ENCODE assay signal across 26 cellular contexts in genomic region chr2:180461761-180462160, GRCh38.
DNase-seq lines count a peak whose midpoint lies in the region; ATAC-seq, FAIRE-seq and TF ChIP-seq lines count a peak whose summit lies in the region.
"Had no signal": no experiment of that assay in that cellular context is flagged by ENCODE, and none has a peak within 500 bp of the region (broad histone marks: within the 10 kb centered on the region; RNA-seq: fewer than 3 reads in every experiment).

No MANE protein-coding gene starts in this region.

- no peaks in the 10 kb centered on the region for H3K79me1 ChIP-seq in mesenchymal stem cell (replicated peaks; ENCODE audit: low read length, poor library complexity, severe bottlenecking)

- H3K27ac ChIP-seq in HepG2 (ENCODE audit: extremely low read length, insufficient read depth, low read length) = no peak overlapping the region
- no peak overlapping the region for H3K27ac ChIP-seq in right lobe of liver
- H3K27ac ChIP-seq in mesenchymal stem cell (ENCODE audit: low read length, poor library complexity, severe bottlenecking) = no peak overlapping the region
- H3K27ac ChIP-seq: BLaER1 had no signal

- H3K36me3 Mint-ChIP-seq in activated CD4-positive, alpha-beta memory T cell treated with anti-CD3 and anti-CD28 coated beads, Interleukin-2, amount 10 ng/mL, durations not matched to agents 7 days and 5 days (ENCODE audit: low read depth) = no peaks in the 10 kb centered on the region
- H3K36me3 Mint-ChIP-seq: CD14-positive monocyte; CD4-positive, alpha-beta memory T cell; CD4-positive, CD25-positive, alpha-beta regulatory T cell; CD8-positive, alpha-beta memory T cell had no signal

- no peaks in the 10 kb centered on the region for H3K36me3 ChIP-seq in HepG2 (replicated peaks in 1 of 2; ENCODE audit: control insufficient read depth in 1 of 2, insufficient read depth in 2 of 2, low read length in 2 of 2)
- H3K36me3 ChIP-seq in right lobe of liver = no peaks in the 10 kb centered on the region
- H3K36me3 ChIP-seq in bronchial epithelial cell (ENCODE audit: control insufficient read depth, insufficient read depth, low read length) = no peaks in the 10 kb centered on the region
- no peaks in the 10 kb centered on the region for H3K36me3 ChIP-seq in mesenchymal stem cell (ENCODE audit: control insufficient read depth in 1 of 2, insufficient read depth in 2 of 2, low read depth in 1 of 2, low read length in 2 of 2)
- H3K36me3 ChIP-seq: BE2C, BLaER1 had no signal

- no peak overlapping the region for H3K4me3 Mint-ChIP-seq in activated CD4-positive, alpha-beta memory T cell treated with anti-CD3 and anti-CD28 coated beads, Interleukin-2, amount 10 ng/mL, durations not matched to agents 7 days and 5 days
- H3K4me3 Mint-ChIP-seq: CD14-positive monocyte; CD8-positive, alpha-beta memory T cell had no signal

- no peak for TF ChIP-seq POLR2A in HepG2 (IDR thresholded peaks at IDR 0.05; ENCODE audit: insufficient read depth in 1 of 2, low read depth in 2 of 2, low read length in 2 of 2)
- no peak for TF ChIP-seq POLR2A in right lobe of liver (IDR thresholded peaks at IDR 0.05)

- no peak overlapping the region for H3K18ac ChIP-seq in mesenchymal stem cell (ENCODE audit: low read depth in 1 of 2, low read length in 2 of 2)

- no peak overlapping the region for H2AFZ ChIP-seq in HepG2 (ENCODE audit: low read length)
- no peak overlapping the region for H2AFZ ChIP-seq in mesenchymal stem cell (ENCODE audit: low read depth, low read length)

- H2BK15ac ChIP-seq in mesenchymal stem cell (ENCODE audit: low read depth, poor library complexity, severe bottlenecking) = no peak overlapping the region

- no peak overlapping the region for H2BK120ac ChIP-seq in mesenchymal stem cell (ENCODE audit: low read depth, low read length)

- no peak overlapping the region for H2AK5ac ChIP-seq in mesenchymal stem cell (ENCODE audit: low read length, severe bottlenecking)

- POLR2A ChIA-PET in HepG2 (lab: Yijun Ruan, JAX) = no interaction called here
- POLR2A ChIA-PET in activated CD4-positive, alpha-beta memory T cell treated with anti-CD3 and anti-CD28 coated beads, Interleukin-2, amount 10 ng/mL, durations not matched to agents 7 days and 5 days (lab: Charles Lee) = no interaction called here

- H3K4me3 ChIP-seq in HepG2 (replicated peaks in 1 of 3; ENCODE audit: insufficient read depth in 1 of 3, low read depth in 2 of 3, low read length in 3 of 3) = no peak overlapping the region
- no peak overlapping the region for H3K4me3 ChIP-seq in right lobe of liver
- no peak overlapping the region for H3K4me3 ChIP-seq in bronchial epithelial cell (ENCODE audit: low read depth, low read length)
- H3K4me3 ChIP-seq in mesenchymal stem cell (ENCODE audit: insufficient read depth in 1 of 2, low read depth in 1 of 2, low read length in 2 of 2) = no peak overlapping the region
- H3K4me3 ChIP-seq: BLaER1 had no signal

- 0 out of 2 replicates have a peak, but pooled peaks cover 13% of the 10 kb centered on the region for H3K9me3 ChIP-seq in HepG2 (ENCODE audit: low read length)
- H3K9me3 ChIP-seq in right lobe of liver = no peaks in the 10 kb centered on the region
- H3K9me3 ChIP-seq in mesenchymal stem cell (ENCODE audit: control insufficient read depth, low read length) = no peaks in the 10 kb centered on the region
- H3K9me3 ChIP-seq: BE2C, BLaER1 had no signal

- DNase-seq in HepG2 (ENCODE audit: low spot score) (no peak), right lobe of liver (no peak), bronchial epithelial cell (ENCODE audit: low read depth) (peak; percentile 67), mesenchymal stem cell (no peak), GF-D8 (lab: John Stamatoyannopoulos, UW) (no peak)
- DNase-seq in activated CD4-positive, alpha-beta memory T cell treated with anti-CD3 and anti-CD28 coated beads, Interleukin-2, amount 10 ng/mL, durations not matched to agents 7 days and 5 days = no peak
- DNase-seq: 8988T; ACHN; BE2C; C1 segment of cervical spinal cord; CD4-positive, alpha-beta memory T cell; CD4-positive, CD25-positive, alpha-beta regulatory T cell; CD8-positive, alpha-beta memory T cell; COR-L47; DMS 273 treated with DMSO at 0.1 percent for 48 hours; DMS153; DMS53; DMS79; DND-41; EL; GDM1 had no signal

- H4K8ac ChIP-seq in mesenchymal stem cell (ENCODE audit: low read length) = no peak overlapping the region

- WGBS in HepG2 (ENCODE audit: low lambda C conversion rate) = 3% methylated on average over 3 of the region's 3 CpGs
- WGBS in right lobe of liver (ENCODE audit: insufficient coverage, low coverage, low lambda C conversion rate, missing lambda C conversion rate) = 79% methylated on average over 3 of the region's 3 CpGs
- 92% methylated on average over 3 of the region's 3 CpGs for WGBS in mesenchymal stem cell

- CTCF ChIA-PET in HepG2 (lab: Yijun Ruan, JAX; ENCODE audit: low intra/inter-chr PET ratio, low total read pairs) = no interaction called here
- CTCF ChIA-PET in activated CD4-positive, alpha-beta memory T cell treated with anti-CD3 and anti-CD28 coated beads, Interleukin-2, amount 10 ng/mL, durations not matched to agents 7 days and 5 days (lab: Charles Lee) = no interaction called here

- no peaks in the 10 kb centered on the region for H3K27me3 Mint-ChIP-seq in activated CD4-positive, alpha-beta memory T cell treated with anti-CD3 and anti-CD28 coated beads, Interleukin-2, amount 10 ng/mL, durations not matched to agents 7 days and 5 days
- H3K27me3 Mint-ChIP-seq: CD4-positive, CD25-positive, alpha-beta regulatory T cell had no signal

- intact Hi-C loops in HepG2 (cut with micrococcal nuclease; ENCODE audit: unreplicated experiment) (no loop called here), right lobe of liver (cut with DNase I) (no loop called here)

- in situ Hi-C loops in HepG2 (cut with HindIII; ENCODE audit: extremely low pct_ligation_motif_present, low pct_unique_long_range_greater_than_20kb) = no loop called here

- no peaks in the 10 kb centered on the region for H3K9me3 Mint-ChIP-seq in activated CD4-positive, alpha-beta memory T cell treated with anti-CD3 and anti-CD28 coated beads, Interleukin-2, amount 10 ng/mL, durations not matched to agents 7 days and 5 days
- H3K9me3 Mint-ChIP-seq: CD4-positive, alpha-beta memory T cell had no signal

- H3K27ac Mint-ChIP-seq in activated CD4-positive, alpha-beta memory T cell treated with anti-CD3 and anti-CD28 coated beads, Interleukin-2, amount 10 ng/mL, durations not matched to agents 7 days and 5 days = no peak overlapping the region
- H3K27ac Mint-ChIP-seq: CD14-positive monocyte; CD4-positive, alpha-beta memory T cell; CD4-positive, CD25-positive, alpha-beta regulatory T cell; CD8-positive, alpha-beta memory T cell had no signal

- no peaks in the 10 kb centered on the region for H3K4me1 Mint-ChIP-seq in activated CD4-positive, alpha-beta memory T cell treated with anti-CD3 and anti-CD28 coated beads, Interleukin-2, amount 10 ng/mL, durations not matched to agents 7 days and 5 days
- H3K4me1 Mint-ChIP-seq: CD14-positive monocyte; CD4-positive, alpha-beta memory T cell; CD4-positive, CD25-positive, alpha-beta regulatory T cell; CD8-positive, alpha-beta memory T cell had no signal

- H3K4me1 ChIP-seq in HepG2 (ENCODE audit: insufficient read depth, low read length) (no peaks in the 10 kb centered on the region), right lobe of liver (no peaks in the 10 kb centered on the region), mesenchymal stem cell (ENCODE audit: control insufficient read depth, insufficient read depth, low read depth, low read length) (no peaks in the 10 kb centered on the region)
- H3K4me1 ChIP-seq: BE2C, BLaER1 had no signal

- H4K20me1 ChIP-seq in HepG2 (ENCODE audit: insufficient read depth, low read length) = no peaks in the 10 kb centered on the region
- H4K20me1 ChIP-seq: BLaER1 had no signal

- no peak overlapping the region for H3K9ac ChIP-seq in HepG2 (ENCODE audit: insufficient read depth, low read depth, low read length)
- no peak overlapping the region for H3K9ac ChIP-seq in mesenchymal stem cell (ENCODE audit: low read length)
- H3K9ac ChIP-seq: BLaER1 had no signal

- H3K14ac ChIP-seq in mesenchymal stem cell (ENCODE audit: low read length in 2 of 2) = no peak overlapping the region

- H3K4me2 ChIP-seq in HepG2 (ENCODE audit: low read depth, low read length) (no peak overlapping the region), mesenchymal stem cell (ENCODE audit: low read length, poor library complexity, severe bottlenecking) (no peak overlapping the region)
- H3K4me2 ChIP-seq: BLaER1 had no signal

- BruUV-seq in HepG2 (replicated peaks; lab: Mats Ljungman, UMichigan) = no TSS peak

- no peak for TF ChIP-seq RAD21 in HepG2 (CRISPR knock-in tag; IDR thresholded peaks at IDR 0.05)

- no peak for TF ChIP-seq EP300 in HepG2 (IDR thresholded peaks at IDR 0.05; ENCODE audit: low read depth in 2 of 2, low read length in 2 of 2)
- TF ChIP-seq EP300 in HepG2 (CRISPR knock-in tag; IDR thresholded peaks at IDR 0.05; ENCODE audit: borderline replicate concordance) = no peak

- no peak for ATAC-seq in HepG2
- ATAC-seq in right lobe of liver = no peak
- peak; percentile 61 for ATAC-seq in esophagus mucosa

- H2BK12ac ChIP-seq in mesenchymal stem cell (ENCODE audit: low read length in 2 of 2) = no peak overlapping the region

- no peak overlapping the region for H2BK5ac ChIP-seq in mesenchymal stem cell (ENCODE audit: low read depth, low read length, poor library complexity, severe bottlenecking)

- no peak overlapping the region for H3K23ac ChIP-seq in mesenchymal stem cell (ENCODE audit: low read length in 2 of 2)

- FAIRE-seq in HepG2 (lab: Jason Lieb, UNC) (no peak), bronchial epithelial cell (lab: Jason Lieb, UNC) (no peak)
- FAIRE-seq: A204.1, GM12891 had no signal

- no peak for TF ChIP-seq CTCF in HepG2 (CRISPR knock-in tag; IDR thresholded peaks at IDR 0.05)
- TF ChIP-seq CTCF in right lobe of liver (IDR thresholded peaks at IDR 0.05) = no peak
- TF ChIP-seq CTCF in bronchial epithelial cell (IDR thresholded peaks at IDR 0.05; ENCODE audit: insufficient read depth, low read length, severe bottlenecking) = no peak

- no peak overlapping the region for H4K91ac ChIP-seq in mesenchymal stem cell (ENCODE audit: low read length)

- no peaks in the 10 kb centered on the region for H3K79me2 ChIP-seq in HepG2 (ENCODE audit: insufficient read depth, low read length)

- no peak overlapping the region for H3K4ac ChIP-seq in mesenchymal stem cell (ENCODE audit: low read depth in 1 of 2, low read length in 2 of 2)

- no peaks in the 10 kb centered on the region for H3K27me3 ChIP-seq in HepG2 (ENCODE audit: control insufficient read depth in 1 of 2, insufficient read depth in 2 of 2, low read length in 2 of 2)
- H3K27me3 ChIP-seq in right lobe of liver = no peaks in the 10 kb centered on the region
- H3K27me3 ChIP-seq in bronchial epithelial cell (ENCODE audit: control insufficient read depth, insufficient read depth, low read length) = no peaks in the 10 kb centered on the region
- H3K27me3 ChIP-seq in mesenchymal stem cell (ENCODE audit: control insufficient read depth in 1 of 2, insufficient read depth in 1 of 2, low read length in 2 of 2) = no peaks in the 10 kb centered on the region
- H3K27me3 ChIP-seq: BE2C, BLaER1 had no signal
